26 cellular contexts compared by ENCODE assay signal in the genomic region with DNA sequence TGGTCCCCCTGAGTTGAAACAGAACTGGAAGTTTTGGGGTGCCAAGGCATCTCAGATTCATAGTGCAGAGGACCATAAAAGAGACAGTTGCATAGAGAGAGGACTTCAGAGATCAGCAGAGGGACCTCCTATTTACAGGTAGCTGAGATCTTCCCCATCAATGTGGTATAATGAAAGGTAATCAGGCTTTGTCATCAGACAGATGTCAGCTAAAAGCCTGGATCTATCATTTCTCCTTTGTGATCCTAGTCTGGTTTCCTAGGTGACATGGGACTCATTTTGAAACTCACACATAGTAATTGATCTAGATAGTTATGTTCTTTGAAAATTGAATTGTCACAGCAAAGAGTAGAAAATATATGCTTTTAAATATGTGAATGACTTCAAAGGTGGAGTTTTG.
"Had no signal": no experiment of that assay in that cellular context is flagged by ENCODE, and none has a peak within 500 bp of the region (broad histone marks: within the 10 kb centered on the region; RNA-seq: fewer than 3 reads in every experiment).

No MANE protein-coding gene starts in this region.

- DNase-seq: Kasumi-1, KBM-7, MG63, NCI-H1048, NCI-H1092 treated with DMSO at 0.1 percent for 48 hours, NCI-H1105 treated with DMSO at 0.1 percent for 48 hours, NCI-H1436 treated with DMSO at 0.1 percent for 48 hours, NCI-H1694 treated with DMSO at 0.1 percent for 48 hours, NCI-H187 treated with DMSO at 0.1 percent for 48 hours, NCI-H2029 treated with DMSO at 0.1 percent for 48 hours, NCI-H2081 treated with DMSO at 0.1 percent for 48 hours, NCI-H2107, NCI-H2171, NCI-H226, NCI-H446 treated with DMSO at 0.1 percent for 48 hours, NCI-H510A, NCI-H524, NCI-H526, NCI-H774, PC-9, SHP77, SIG-M5, SJCRH30, T-cell had no signal

- H3K27ac ChIP-seq: PC-9, RWPE1, SJCRH30 had no signal

- H3K4me3 ChIP-seq: MG63, PC-9, SJCRH30, SK-N-MC had no signal

- H2AFZ ChIP-seq: PC-9 had no signal

- H3K36me3 ChIP-seq: MG63, SJCRH30 had no signal

- H3K9me3 ChIP-seq: MG63, SJCRH30 had no signal

- H3K27me3 ChIP-seq: MG63, SJCRH30 had no signal

- H3K4me2 ChIP-seq: PC-9 had no signal
